In the genomic region with DNA sequence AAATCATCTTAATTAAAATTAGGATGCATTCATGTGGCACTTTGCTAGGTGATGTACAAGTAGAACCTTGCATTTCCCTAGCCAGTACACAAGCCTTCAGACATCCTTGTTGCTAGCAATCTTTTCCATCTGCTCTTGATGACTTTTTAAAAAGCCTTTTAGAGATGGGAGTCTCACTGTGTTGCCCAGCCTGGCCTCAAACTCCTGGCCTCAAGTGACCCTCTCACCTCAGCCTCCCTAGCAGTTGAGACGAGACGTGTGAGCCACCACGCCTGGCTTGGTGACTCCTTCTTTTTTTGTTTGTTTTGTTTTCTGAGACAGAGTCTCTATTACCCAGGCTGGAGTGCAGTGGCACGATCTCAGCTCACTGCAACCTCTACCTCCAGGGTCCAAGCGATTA, we compare ENCODE assay signal across 16 cellular contexts. TPM values are rescaled to one million over a fixed set of nuclear protein-coding genes. Genes with fewer than 3 reads are reported as not detected.
DNase-seq lines count a peak whose midpoint lies in the region; ATAC-seq, FAIRE-seq and TF ChIP-seq lines count a peak whose summit lies in the region.
"Had no signal": no experiment of that assay in that cellular context is flagged by ENCODE, and none has a peak within 500 bp of the region (broad histone marks: within the 10 kb centered on the region; RNA-seq: fewer than 3 reads in every experiment).

No MANE protein-coding gene starts in this region.

- TF ChIP-seq POLR2A in GM12878 (IDR thresholded peaks at IDR 0.05; ENCODE audit: low read depth, low read length), result no peak

- no peak overlapping the region for H3K27ac Mint-ChIP-seq in activated CD4-positive, alpha-beta T cell treated with anti-CD3 and anti-CD28 coated beads, Interleukin-2, amount 10 ng/mL, durations not matched to agents 7 days and 5 days
- H3K27ac Mint-ChIP-seq in osteocyte (ENCODE audit: unreplicated experiment), result no peak overlapping the region

- RAD21 ChIA-PET in GM12878 (lab: Charles Lee; ENCODE audit: unreplicated experiment), result no interaction called here

- SMC1A ChIA-PET in GM12878 (lab: Charles Lee; ENCODE audit: uncharacterized antibody, unreplicated experiment), result no interaction called here

- WGBS in GM12878 (ENCODE audit: insufficient coverage, insufficient replicate concordance, low lambda C conversion rate, missing lambda C conversion rate), result 89% methylated on average over 5 of the region's 5 CpGs

- H3K9ac ChIP-seq in GM12878 (ENCODE audit: control insufficient read depth, insufficient read depth, low read length), result no peak overlapping the region

- H4K20me1 ChIP-seq in GM12878 (ENCODE audit: control insufficient read depth, insufficient read depth), result no peaks in the 10 kb centered on the region

- H3K79me2 ChIP-seq in GM12878 (ENCODE audit: control insufficient read depth, insufficient read depth, low read length), result peaks cover 33% of the 10 kb centered on the region

- ATAC-seq in GM12878, result no peak
- ATAC-seq: Panc1 had no signal

- no TSS peak for BruUV-seq in GM12878 (replicated peaks; lab: Mats Ljungman, UMichigan)

- TF ChIP-seq RAD21 in GM12878 (IDR thresholded peaks at IDR 0.05; ENCODE audit: insufficient read depth, low read depth, low read length), result no peak

- DNase-seq in activated CD4-positive, alpha-beta T cell treated with anti-CD3 and anti-CD28 coated beads, Interleukin-2, amount 10 ng/mL, durations not matched to agents 7 days and 5 days, result no peak
- DNase-seq in activated CD4-positive, alpha-beta T cell treated with anti-CD3 and anti-CD28 coated beads, Interleukin-2, amount 50 U/mL, for 48 hours, result no peak
- DNase-seq in NCI-H69 (lab: John Stamatoyannopoulos, UW) (peak; percentile 16), GM12878 (ENCODE audit: low read depth, low spot score) (no peak), osteocyte (ENCODE audit: extremely low spot score, unreplicated experiment) (no peak), AG08396 (ENCODE audit: low spot score) (no peak), GM19240 (ENCODE audit: insufficient read length, low spot score) (no peak), ecto neural progenitor cell (ENCODE audit: low spot score) (no peak)
- DNase-seq: activated CD8-positive, alpha-beta memory T cell treated with anti-CD3 and anti-CD28 coated beads for 24 hours; amygdala; mammary epithelial cell; NCI-H1105; ovary; tibial artery had no signal

- H3K9me3 ChIP-seq in GM12878 (replicated peaks; ENCODE audit: control insufficient read depth, insufficient read depth, low read length), result no peaks in the 10 kb centered on the region; the same call in 2 of the 3 replicates
- H3K9me3 ChIP-seq: ovary, tibial artery had no signal

- no peak overlapping the region; the same call in 1 of the 2 replicates for H3K4me2 ChIP-seq in GM12878 (ENCODE audit: control insufficient read depth, insufficient read depth)

- peaks cover 39% of the 10 kb centered on the region for H3K4me1 Mint-ChIP-seq in activated CD4-positive, alpha-beta T cell treated with anti-CD3 and anti-CD28 coated beads, Interleukin-2, amount 10 ng/mL, durations not matched to agents 7 days and 5 days
- H3K4me1 Mint-ChIP-seq in osteocyte (ENCODE audit: unreplicated experiment), result peaks cover 27% of the 10 kb centered on the region

- TF ChIP-seq CTCF in GM12878 (IDR thresholded peaks at IDR 0.05 in 2 of 3, conservative IDR thresholded peaks at IDR 0.05 in 1 of 3; ENCODE audit: control insufficient read depth in 2 of 3, extremely low read depth in 1 of 3, insufficient read depth in 1 of 3, low read depth in 3 of 3, low read length in 3 of 3) (no peak), osteocyte (IDR thresholded peaks at IDR 0.05) (no peak)

- H3K4me1 ChIP-seq in GM12878 (ENCODE audit: control insufficient read depth, insufficient read depth, low read length), result no peaks in the 10 kb centered on the region; the same call in 1 of the 2 replicates

- no peak for TF ChIP-seq EP300 in GM12878 (IDR thresholded peaks at IDR 0.05; ENCODE audit: borderline replicate concordance in 1 of 2, control insufficient read depth in 1 of 2, low read depth in 2 of 2, low read length in 2 of 2)

- intact Hi-C loops in GM12878 (cut with micrococcal nuclease; ENCODE audit: unreplicated experiment), result no loop called here

- POLR2A ChIA-PET in activated CD4-positive, alpha-beta T cell treated with anti-CD3 and anti-CD28 coated beads, Interleukin-2, amount 10 ng/mL, durations not matched to agents 7 days and 5 days (lab: Charles Lee), result no interaction called here
- POLR2A ChIA-PET in GM12878 (lab: Charles Lee), result no interaction called here

- H3K27me3 Mint-ChIP-seq in activated CD4-positive, alpha-beta T cell treated with anti-CD3 and anti-CD28 coated beads, Interleukin-2, amount 10 ng/mL, durations not matched to agents 7 days and 5 days, result peaks cover 19% of the 10 kb centered on the region
- no peaks in the 10 kb centered on the region for H3K27me3 Mint-ChIP-seq in osteocyte (ENCODE audit: unreplicated experiment)

- CTCF ChIA-PET in activated CD4-positive, alpha-beta T cell treated with anti-CD3 and anti-CD28 coated beads, Interleukin-2, amount 10 ng/mL, durations not matched to agents 7 days and 5 days (lab: Charles Lee), result interaction anchor here (1.6 kb wide), 1 partner anchor 18 kb away, joined by 3 read pairs; no protein-coding TSS in a partner anchor
- CTCF ChIA-PET in GM12878 (lab: Yijun Ruan, JAX), result interaction anchor here (1.0 kb wide), 1 partner anchor 9 kb away, joined by 3 read pairs; no protein-coding TSS in a partner anchor

- peak overlapping the region; percentile 68 for H3K4me3 Mint-ChIP-seq in activated CD4-positive, alpha-beta T cell treated with anti-CD3 and anti-CD28 coated beads, Interleukin-2, amount 10 ng/mL, durations not matched to agents 7 days and 5 days
- peak overlapping the region; percentile 8 for H3K4me3 Mint-ChIP-seq in osteocyte (ENCODE audit: unreplicated experiment)

- H3K27ac ChIP-seq in GM12878 (ENCODE audit: control insufficient read depth, insufficient read depth), result no peak overlapping the region
- H3K27ac ChIP-seq: ovary had no signal

- no peak overlapping the region; the same call in 1 of the 2 replicates for H3K4me3 ChIP-seq in GM12878

- H3K27me3 ChIP-seq in GM12878 (replicated peaks in 1 of 2; ENCODE audit: control insufficient read depth in 2 of 2, insufficient read depth in 2 of 2, low read length in 1 of 2), result no peaks in the 10 kb centered on the region
- H3K27me3 ChIP-seq: ovary, tibial artery had no signal

- H3K9me3 Mint-ChIP-seq in activated CD4-positive, alpha-beta T cell treated with anti-CD3 and anti-CD28 coated beads, Interleukin-2, amount 10 ng/mL, durations not matched to agents 7 days and 5 days, result no peaks in the 10 kb centered on the region
- H3K9me3 Mint-ChIP-seq in osteocyte (ENCODE audit: unreplicated experiment), result no peaks in the 10 kb centered on the region

- no peak for FAIRE-seq in GM12878 (lab: Jason Lieb, UNC)
- FAIRE-seq: HTR-8/SVneo had no signal

- no peaks in the 10 kb centered on the region for H3K36me3 ChIP-seq in GM12878 (ENCODE audit: control insufficient read depth in 2 of 2, insufficient read depth in 2 of 2, low read length in 1 of 2)
- H3K36me3 ChIP-seq: ovary, tibial artery had no signal

- in situ Hi-C loops in GM12878 (cut with MboI), result no loop called here

- H2AFZ ChIP-seq in GM12878 (ENCODE audit: control insufficient read depth, low read depth, low read length), result peak overlapping the region; percentile 68

- H3K36me3 Mint-ChIP-seq in activated CD4-positive, alpha-beta T cell treated with anti-CD3 and anti-CD28 coated beads, Interleukin-2, amount 10 ng/mL, durations not matched to agents 7 days and 5 days (ENCODE audit: low read depth), result no peaks in the 10 kb centered on the region
- H3K36me3 Mint-ChIP-seq in osteocyte (ENCODE audit: unreplicated experiment), result no peaks in the 10 kb centered on the region

TF ChIP-seq in GM12878, 131 proteins besides CTCF, POLR2A, EP300 and RAD21 (continues in another document):
- TF ChIP-seq RFX5 (IDR thresholded peaks at IDR 0.05; ENCODE audit: low read depth, low read length), result no peak
- TF ChIP-seq KDM1A (IDR thresholded peaks at IDR 0.05; ENCODE audit: borderline replicate concordance), result no peak
- no peak for TF ChIP-seq ZNF622 (IDR thresholded peaks at IDR 0.05)
- no peak for TF ChIP-seq RELA (IDR thresholded peaks at IDR 0.05; ENCODE audit: borderline replicate concordance, partially characterized antibody)
- TF ChIP-seq, protein P1, sequence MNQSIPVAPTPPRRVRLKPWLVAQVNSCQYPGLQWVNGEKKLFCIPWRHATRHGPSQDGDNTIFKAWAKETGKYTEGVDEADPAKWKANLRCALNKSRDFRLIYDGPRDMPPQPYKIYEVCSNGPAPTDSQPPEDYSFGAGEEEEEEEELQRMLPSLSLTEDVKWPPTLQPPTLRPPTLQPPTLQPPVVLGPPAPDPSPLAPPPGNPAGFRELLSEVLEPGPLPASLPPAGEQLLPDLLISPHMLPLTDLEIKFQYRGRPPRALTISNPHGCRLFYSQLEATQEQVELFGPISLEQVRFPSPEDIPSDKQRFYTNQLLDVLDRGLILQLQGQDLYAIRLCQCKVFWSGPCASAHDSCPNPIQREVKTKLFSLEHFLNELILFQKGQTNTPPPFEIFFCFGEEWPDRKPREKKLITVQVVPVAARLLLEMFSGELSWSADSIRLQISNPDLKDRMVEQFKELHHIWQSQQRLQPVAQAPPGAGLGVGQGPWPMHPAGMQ (IDR thresholded peaks at IDR 0.05; ENCODE audit: borderline replicate concordance), result no peak
- TF ChIP-seq RUNX3 (IDR thresholded peaks at IDR 0.05; ENCODE audit: low read length), result no peak
- no peak for TF ChIP-seq GABPA (IDR thresholded peaks at IDR 0.05; ENCODE audit: low read depth)

RNA-seq across cellular contexts. Expression of gene CCDC88A, which starts 1.7 kb away (rescaled TPM):
- total RNA-seq in activated CD4-positive, alpha-beta T cell treated with anti-CD3 and anti-CD28 coated beads, Interleukin-2, amount 10 ng/mL, durations not matched to agents 7 days and 5 days, result 1 to 10 TPM; 7.8 to 9.5 TPM
- 108 and 111 TPM in 2 replicates for total RNA-seq in GM12878 (2013; cell fraction: nucleolus; rRNA removed)
- total RNA-seq in GM12878 (2014; rRNA removed) (45.9 and 57.3 TPM in 2 replicates), GM12878 (2014; rRNA removed; fragmentation: Illumina TruSeq; extraction: Trizol) (71.6 and 74.9 TPM in 2 replicates), GM12878 (2021) (56.6 and 65.1 TPM in 2 replicates), osteocyte (49.2 and 54.9 TPM in 2 replicates)
- 13.6 TPM for polyA plus RNA-seq in GM12878 (2011; ENCODE audit: low read depth)
- polyA plus RNA-seq in GM12878 (2011; rRNA removed) (1.8 and 3.0 TPM in 2 replicates), GM12878 (2014; fragmentation: Illumina TruSeq; extraction: Trizol) (57.0 and 76.9 TPM in 2 replicates), GM12878 (2014; fragmentation: Nextera tagmentation; extraction: Ambion mirVana) (10 to 100 TPM; 27.7 to 30.2 TPM), GM12878 (2014; rRNA removed) (28.1 and 31.8 TPM in 2 replicates), GM12878 (2016; fragmentation: Nextera tagmentation; extraction: Ambion mirVana) (10 to 100 TPM; 45.8 to 52.4 TPM)
- polyA plus RNA-seq in GM12878 (2011; cell fraction: cytosol; rRNA removed), result 0.61 and 0.69 TPM in 2 replicates
- polyA plus RNA-seq in GM12878 (2011; cell fraction: nucleus; rRNA removed), result 1.9 and 2.4 TPM in 2 replicates
- polyA plus RNA-seq in GM12878 (2012), result 18.4 and 20.1 TPM in 2 replicates
- polyA minus RNA-seq in GM12878 (2011; rRNA and poly(A)+ RNA removed), result 2.1 and 3.9 TPM in 2 replicates
- 1.4 and 1.6 TPM in 2 replicates for polyA minus RNA-seq in GM12878 (2011; cell fraction: cytosol; rRNA and poly(A)+ RNA removed)
- 2.1 and 4.2 TPM in 2 replicates for polyA minus RNA-seq in GM12878 (2011; cell fraction: nucleus; rRNA and poly(A)+ RNA removed)
